Comparison of ENCODE assay signal across 8 cellular contexts in genomic region chr6:35737413-35738211, GRCh38. TPM values are rescaled to one million over a fixed set of nuclear protein-coding genes. Genes with fewer than 3 reads are reported as not detected.
DNase-seq lines count a peak whose midpoint lies in the region; ATAC-seq, FAIRE-seq and TF ChIP-seq lines count a peak whose summit lies in the region.

No MANE protein-coding gene starts in this region.

- no peak for TF ChIP-seq POLR2A in IMR-90 (IDR thresholded peaks at IDR 0.05; ENCODE audit: low read depth, low read length)

- H3K27me3 ChIP-seq in DND-41 (ENCODE audit: insufficient read depth, low read length, poor library complexity) = peaks cover 12% of the 10 kb centered on the region
- peaks cover 1% of the 10 kb centered on the region; the same call in 1 of the 2 replicates for H3K27me3 ChIP-seq in IMR-90 (ENCODE audit: control insufficient read depth, insufficient read depth, low read length)
- peaks cover 2% of the 10 kb centered on the region for H3K27me3 ChIP-seq in adipocyte (replicated peaks; ENCODE audit: control insufficient read depth, insufficient read depth, low read length)
- H3K27me3 ChIP-seq in small intestine (ENCODE audit: control insufficient read depth in 2 of 2, insufficient read depth in 2 of 2, low read length in 2 of 2) = no peaks in the 10 kb centered on the region

- H3K36me3 ChIP-seq in DND-41 (ENCODE audit: insufficient read depth, low read length) = no peaks in the 10 kb centered on the region
- no peaks in the 10 kb centered on the region for H3K36me3 ChIP-seq in IMR-90 (ENCODE audit: control insufficient read depth, insufficient read depth, low read length)
- H3K36me3 ChIP-seq in adipocyte (ENCODE audit: control insufficient read depth, insufficient read depth, low read length, severe bottlenecking) = no peaks in the 10 kb centered on the region
- no peaks in the 10 kb centered on the region for H3K36me3 ChIP-seq in small intestine (ENCODE audit: control insufficient read depth in 2 of 2, insufficient read depth in 2 of 2, low read length in 2 of 2)

- no peak overlapping the region for H4K91ac ChIP-seq in IMR-90 (ENCODE audit: insufficient read depth, low read depth, low read length)

- H3K4me3 ChIP-seq in DND-41 (ENCODE audit: low read depth in 1 of 2, low read length in 2 of 2) = no peak overlapping the region
- no peak overlapping the region for H3K4me3 ChIP-seq in IMR-90 (ENCODE audit: insufficient read depth, low read depth, low read length)
- H3K4me3 ChIP-seq in adipocyte (ENCODE audit: low read length) = no peak overlapping the region
- no peak overlapping the region for H3K4me3 ChIP-seq in small intestine (ENCODE audit: low read depth in 1 of 2, low read length in 2 of 2)

- in situ Hi-C loops in IMR-90 (cut with MboI; ENCODE audit: low sequenced_read_pairs) = loop anchor here (5.0 to 25.0 kb wide), 3 partner anchors 155 to 425 kb away; no protein-coding TSS in a partner anchor

- no peaks in the 10 kb centered on the region for H3K79me2 ChIP-seq in DND-41 (ENCODE audit: insufficient read depth, low read length)

- ATAC-seq in DND-41 (ENCODE audit: insufficient read depth, low read depth) (peak; percentile 78), IMR-90 (ENCODE audit: low read depth) (peak; percentile 87), left ventricle myocardium superior (peak; percentile 79)

- no peak overlapping the region for H2BK20ac ChIP-seq in IMR-90 (ENCODE audit: low read depth, low read length)

- BruUV-seq in IMR-90 (replicated peaks; lab: Mats Ljungman, UMichigan) = no TSS peak

- POLR2A ChIA-PET in IMR-90 (lab: Charles Lee; ENCODE audit: unreplicated experiment) = no interaction called here

- no peaks in the 10 kb centered on the region for H3K9me3 ChIP-seq in DND-41 (ENCODE audit: insufficient read depth, low read length, severe bottlenecking)
- no peaks in the 10 kb centered on the region for H3K9me3 ChIP-seq in IMR-90 (ENCODE audit: control insufficient read depth, insufficient read depth, low read length)
- no peaks in the 10 kb centered on the region for H3K9me3 ChIP-seq in adipocyte (ENCODE audit: control insufficient read depth, low read length)
- H3K9me3 ChIP-seq in small intestine (ENCODE audit: control insufficient read depth, low read depth) = no peaks in the 10 kb centered on the region

- dilution Hi-C loops in IMR-90 (cut with HindIII; ENCODE audit: low sequenced_read_pairs, unreplicated experiment) = no loop called here

- H3K9ac ChIP-seq in DND-41 (ENCODE audit: low read depth, low read length) = no peak overlapping the region
- no peak overlapping the region for H3K9ac ChIP-seq in IMR-90 (ENCODE audit: low read depth, low read length)
- peak overlapping the region; percentile 12 for H3K9ac ChIP-seq in adipocyte (ENCODE audit: low read length)

- peaks cover 7% of the 10 kb centered on the region for H3K4me1 ChIP-seq in DND-41 (ENCODE audit: insufficient read depth, low read length)
- H3K4me1 ChIP-seq in IMR-90 (ENCODE audit: control insufficient read depth, insufficient read depth, low read length) = no peaks in the 10 kb centered on the region
- peaks cover 9% of the 10 kb centered on the region for H3K4me1 ChIP-seq in adipocyte (ENCODE audit: control insufficient read depth, insufficient read depth, low read length)
- peaks cover 8% of the 10 kb centered on the region in 2 donors for H3K4me1 ChIP-seq in small intestine (ENCODE audit: control insufficient read depth in 2 of 2, insufficient read depth in 1 of 2, low read depth in 1 of 2, low read length in 1 of 2)

- TF ChIP-seq CTCF in DND-41 (IDR thresholded peaks at IDR 0.05; ENCODE audit: borderline replicate concordance, extremely low read depth, low read length, poor library complexity, severe bottlenecking) = peak; percentile 87
- peak; percentile 91 for TF ChIP-seq CTCF in IMR-90 (conservative IDR thresholded peaks at IDR 0.05; ENCODE audit: low read depth, low read length)

- no peak overlapping the region for H3K56ac ChIP-seq in IMR-90 (ENCODE audit: extremely low read depth, insufficient read depth, low read length)

- H3K18ac ChIP-seq in IMR-90 (ENCODE audit: low read depth, low read length) = no peak overlapping the region

- H2AK9ac ChIP-seq in IMR-90 (replicated peaks; ENCODE audit: low read depth, low read length, poor library complexity) = no peak overlapping the region

- no peak for DNase-seq in DND-41
- peak; percentile 87 for DNase-seq in IMR-90
- DNase-seq in NCI-H82 (lab: John Stamatoyannopoulos, UW) = peak; percentile 88
- DNase-seq in adipocyte (ENCODE audit: low read depth) = peak; percentile 92
- no peak for DNase-seq in left ventricle myocardium superior
- peak; percentile 84 for DNase-seq in small intestine
- DNase-seq in OCI-M2 (lab: John Stamatoyannopoulos, UW; ENCODE audit: unreplicated experiment) = no peak
- no peak for DNase-seq in mesenteric fat pad (ENCODE audit: low spot score)

- WGBS in IMR-90 (ENCODE audit: extremely low coverage in 2 of 2, insufficient read length in 1 of 2), 2 experiments = 30% methylated on average over 2 of the region's 16 CpGs; no CpG with 5 or more reads in 1 of the 2 experiments
- 63 to 65% (median 64%) methylated on average over 16 of the region's 16 CpGs for WGBS in small intestine, 3 donors

- no peak overlapping the region for H3K23ac ChIP-seq in IMR-90 (ENCODE audit: low read depth, low read length)

- no peak overlapping the region for H2BK5ac ChIP-seq in IMR-90 (ENCODE audit: low read depth, low read length, poor library complexity, severe bottlenecking)

- peak overlapping the region; percentile 26; the same call in 1 of the 2 replicates for H2AFZ ChIP-seq in DND-41 (ENCODE audit: low read depth, low read length)
- H2AFZ ChIP-seq in IMR-90 (replicated peaks; ENCODE audit: low read length, poor library complexity) = peak overlapping the region; percentile 61

- no peaks in the 10 kb centered on the region for H3K79me1 ChIP-seq in IMR-90 (ENCODE audit: low read depth in 1 of 2, low read length in 2 of 2)

- CTCF ChIA-PET in IMR-90 (lab: Yijun Ruan, JAX) = interaction anchor here (0.5 to 2.1 kb wide), 11 partner anchors 27 to 220 kb away, joined by 3 to 12 read pairs (median 5); no protein-coding TSS in a partner anchor

- no peak overlapping the region for H3K4me2 ChIP-seq in DND-41 (ENCODE audit: insufficient read depth, low read length)
- H3K4me2 ChIP-seq in IMR-90 (ENCODE audit: low read depth, low read length) = no peak overlapping the region

- no peak overlapping the region for H4K8ac ChIP-seq in IMR-90 (ENCODE audit: low read depth in 2 of 2, low read length in 2 of 2)

- peak; percentile 93 for TF ChIP-seq RAD21 in IMR-90 (IDR thresholded peaks at IDR 0.05; ENCODE audit: low read length)

- FAIRE-seq in small intestine (lab: Jason Lieb, UNC) = no peak

- H3K4ac ChIP-seq in IMR-90 (ENCODE audit: low read depth, low read length) = no peak overlapping the region

- H3K9me1 ChIP-seq in IMR-90 (ENCODE audit: insufficient read depth, low read length) = peaks cover 2% of the 10 kb centered on the region; the same call in 1 of the 2 replicates

- no peak overlapping the region for H3K14ac ChIP-seq in IMR-90 (replicated peaks; ENCODE audit: low read depth, low read length)

- no peak overlapping the region; the same call in 1 of the 2 replicates for H2AK5ac ChIP-seq in IMR-90 (ENCODE audit: low read depth, low read length)

- H4K5ac ChIP-seq in IMR-90 (ENCODE audit: low read depth, low read length) = no peak overlapping the region

- intact Hi-C loops in IMR-90 (cut with micrococcal nuclease) (loop anchor here (1.0 to 2.0 kb wide), 4 partner anchors 53 to 358 kb away; no protein-coding TSS in a partner anchor), left ventricle myocardium superior (cut with micrococcal nuclease) (loop anchor here (2.0 kb wide), 2 partner anchors 155 to 215 kb away; no protein-coding TSS in a partner anchor)

- H4K20me1 ChIP-seq in DND-41 (ENCODE audit: insufficient read depth, low read length) (0 out of 2 replicates have a peak, but pooled peaks cover 6% of the 10 kb centered on the region), IMR-90 (ENCODE audit: insufficient read depth, low read length) (no peaks in the 10 kb centered on the region)

- H2BK15ac ChIP-seq in IMR-90 (ENCODE audit: low read depth, low read length) = no peak overlapping the region

- H2BK120ac ChIP-seq in IMR-90 (ENCODE audit: low read depth, low read length) = no peak overlapping the region

- H3K27ac ChIP-seq in DND-41 (ENCODE audit: low read length) (no peak overlapping the region), IMR-90 (ENCODE audit: insufficient read depth, low read length) (no peak overlapping the region), small intestine (ENCODE audit: low read depth in 1 of 2, low read length in 1 of 2) (no peak overlapping the region)

RNA-seq across cellular contexts. Expression of gene ARMC12, which starts 0.8 kb away (rescaled TPM):
- total RNA-seq in IMR-90 (2012; rRNA removed) (0.18 and 0.28 TPM in 2 replicates), left ventricle myocardium superior (not detected), mesenteric fat pad (0.58 TPM)
- polyA plus RNA-seq in IMR-90 (2012; rRNA removed) (0.56 and 0.74 TPM in 2 replicates), small intestine (1 to 10 TPM in 1 of 3 donors, under 1 TPM in 1, not detected in 1; 0.72 to 2.5 TPM)
- 0.16 and 0.30 TPM in 2 replicates for polyA plus RNA-seq in IMR-90 (2012; cell fraction: cytosol; rRNA removed)
- polyA plus RNA-seq in IMR-90 (2012; cell fraction: nucleus; rRNA removed; ENCODE audit: low replicate concordance) = 6.9 and 8.4 TPM in 2 replicates

RNA-seq across cellular contexts. Expression of gene CLPSL2, which starts 38.8 kb away (rescaled TPM):
- total RNA-seq in IMR-90 (2012; rRNA removed) (not detected in 2 replicates), left ventricle myocardium superior (not detected), mesenteric fat pad (not detected)
- polyA plus RNA-seq in IMR-90 (2012; rRNA removed) (not detected in 2 replicates), small intestine (not detected)
- polyA plus RNA-seq in IMR-90 (2012; cell fraction: cytosol; rRNA removed) = 0.76 TPM in 1 of 2 replicates, not detected in the other
- polyA plus RNA-seq in IMR-90 (2012; cell fraction: nucleus; rRNA removed; ENCODE audit: low replicate concordance) = not detected in 2 replicates

RNA-seq across cellular contexts. Expression of gene CLPSL1, which starts 43.2 kb away (rescaled TPM):
- total RNA-seq in IMR-90 (2012; rRNA removed) = not detected in 2 replicates
- polyA plus RNA-seq in IMR-90 (2012; rRNA removed) = not detected in 2 replicates
- polyA plus RNA-seq in IMR-90 (2012; cell fraction: cytosol; rRNA removed) = not detected in 2 replicates
- not detected in 2 replicates for polyA plus RNA-seq in IMR-90 (2012; cell fraction: nucleus; rRNA removed; ENCODE audit: low replicate concordance)
- total RNA-seq in left ventricle myocardium superior = not detected
- polyA plus RNA-seq in small intestine = not detected
- not detected for total RNA-seq in mesenteric fat pad

RNA-seq across cellular contexts. Expression of gene FKBP5, which starts 48.9 kb away (rescaled TPM):
- 7.0 and 10.0 TPM in 2 replicates for total RNA-seq in IMR-90 (2012; rRNA removed)
- 5.6 and 6.8 TPM in 2 replicates for polyA plus RNA-seq in IMR-90 (2012; rRNA removed)
- 1.2 and 2.7 TPM in 2 replicates for polyA plus RNA-seq in IMR-90 (2012; cell fraction: cytosol; rRNA removed)
- polyA plus RNA-seq in IMR-90 (2012; cell fraction: nucleus; rRNA removed; ENCODE audit: low replicate concordance) = 0.62 and 3.4 TPM in 2 replicates
- total RNA-seq in left ventricle myocardium superior = 82.8 TPM
- 100 to 1,000 TPM in 2 of 3 donors, 10 to 100 TPM in 1; 62.7 to 150 (median 115) TPM for polyA plus RNA-seq in small intestine
- 212 TPM for total RNA-seq in mesenteric fat pad

RNA-seq across cellular contexts. Expression of gene CLPS, which starts 59.5 kb away (rescaled TPM):
- total RNA-seq in IMR-90 (2012; rRNA removed) (not detected in 2 replicates), left ventricle myocardium superior (not detected), mesenteric fat pad (3.5 TPM)
- polyA plus RNA-seq in IMR-90 (2012; rRNA removed) (not detected in 2 replicates), small intestine (10 to 100 TPM in 2 of 3 donors, not detected in 1; 12.2 to 14.5 TPM)
- polyA plus RNA-seq in IMR-90 (2012; cell fraction: cytosol; rRNA removed) = not detected in 2 replicates
- not detected in 2 replicates for polyA plus RNA-seq in IMR-90 (2012; cell fraction: nucleus; rRNA removed; ENCODE audit: low replicate concordance)

Comparison
In these comparisons a context has a peak if more than half of its experiments do, and no peak if none do; other contexts are left out.
1. DNase-seq: peak in IMR-90 (single experiment), NCI-H82 (single experiment), adipocyte (single experiment) and small intestine (single experiment); none in DND-41 (single experiment), left ventricle myocardium superior (single experiment), OCI-M2 (single experiment) and mesenteric fat pad (single experiment).
2. Peak in every context shown above with its lines, with median percentiles within 50 percentile points of each other: ATAC-seq.